Comparison of ENCODE assay signal across 10 cellular contexts in the genomic region with DNA sequence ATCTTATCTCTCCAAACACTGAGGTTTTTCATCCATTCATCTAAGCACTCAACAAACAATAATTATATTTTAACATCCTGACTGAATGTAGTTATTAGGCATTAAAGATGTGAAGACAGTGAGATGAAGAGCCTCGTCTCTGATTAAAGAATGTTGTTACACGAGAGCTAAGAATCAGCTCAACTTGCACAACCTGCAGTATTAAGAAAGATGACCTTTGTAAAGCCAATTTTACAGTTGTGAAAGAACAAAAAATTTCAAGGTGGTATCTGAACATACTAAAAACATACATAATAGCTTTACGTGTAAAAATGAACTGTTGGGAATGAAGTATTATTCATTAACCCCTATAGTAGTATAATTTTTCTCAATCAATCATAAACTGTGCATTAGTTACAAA. TPM values are rescaled to one million over a fixed set of nuclear protein-coding genes. Genes with fewer than 3 reads are reported as not detected.
"Had no signal": no experiment of that assay in that cellular context is flagged by ENCODE, and none has a peak within 500 bp of the region (broad histone marks: within the 10 kb centered on the region; RNA-seq: fewer than 3 reads in every experiment).

No MANE protein-coding gene starts in this region.

- H3K9ac ChIP-seq: GM23248 had no signal

- H2AFZ ChIP-seq: GM23248 had no signal

- H3K4me3 ChIP-seq: GM23248, HAP-1, K562 had no signal

- H3K9me3 ChIP-seq: HAP-1 had no signal

- H3K4me1 ChIP-seq: HAP-1 had no signal

- ATAC-seq: HCT116, K562 had no signal

- H3K27ac ChIP-seq: GM23248, HL-60 had no signal

- FAIRE-seq: K562 had no signal

- DNase-seq: GM23248, GOT3, H7, HFFc6, IMR-90, KG1 had no signal

- H3K36me3 ChIP-seq: HAP-1 had no signal

RNA-seq across cellular contexts. Expression of a gene that starts 12.8 kb away (rescaled TPM):
- polyA plus RNA-seq: K562 had no signal
